ENCODE assay signal across 8 cellular contexts in the genomic region with DNA sequence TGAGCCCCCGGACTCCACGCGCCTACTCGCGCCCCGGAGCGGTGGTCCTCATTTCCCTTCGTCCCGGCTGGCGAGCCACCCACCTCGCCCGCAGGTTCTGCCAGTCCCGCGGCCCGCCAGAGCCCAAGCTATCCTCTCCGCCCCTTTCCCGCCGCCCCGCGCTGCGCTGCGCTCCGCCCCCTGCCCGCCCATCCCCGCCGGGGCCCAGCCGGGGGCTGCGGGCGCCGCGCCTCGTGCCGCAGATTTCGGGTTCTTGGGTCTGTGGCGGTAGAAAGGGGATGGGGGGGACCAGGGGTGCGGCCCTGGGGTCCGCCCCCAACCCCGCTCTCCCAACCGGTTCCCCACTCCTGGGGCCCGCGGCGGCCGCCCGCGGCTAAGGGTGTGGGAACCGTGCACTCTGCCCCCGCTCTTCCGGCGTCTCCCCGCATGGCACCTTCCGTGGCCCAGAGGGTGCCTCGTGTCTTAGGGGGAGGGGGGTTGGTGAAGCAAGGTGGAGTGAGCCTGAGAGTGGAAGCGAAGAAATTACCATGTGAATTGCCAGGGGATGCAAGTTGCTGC.
DNase-seq lines count a peak whose midpoint lies in the region; ATAC-seq and TF ChIP-seq lines count a peak whose summit lies in the region.

No MANE protein-coding gene starts in this region.

- no peak overlapping the region for H3K27ac ChIP-seq in thymus (ENCODE audit: low read depth)
- no peak overlapping the region for H3K27ac ChIP-seq in adrenal gland

- peaks cover 12% of the 10 kb centered on the region for H3K36me3 Mint-ChIP-seq in activated CD8-positive, alpha-beta memory T cell treated with anti-CD3 and anti-CD28 coated beads, Interleukin-2, amount 10 ng/mL, durations not matched to agents 7 days and 5 days

- ATAC-seq in activated CD8-positive, alpha-beta memory T cell treated with anti-CD3 and anti-CD28 coated beads, Interleukin-2, amount 10 ng/mL, durations not matched to agents 7 days and 5 days: peak; percentile 74
- peak; percentile 85 for ATAC-seq in esophagus mucosa

- H3K27me3 ChIP-seq in neuron (ENCODE audit: insufficient read depth, low read length) (no peaks in the 10 kb centered on the region), thymus (ENCODE audit: control insufficient read depth, insufficient read depth) (no peaks in the 10 kb centered on the region), adrenal gland (peaks cover 48% of the 10 kb centered on the region)

- peaks cover 18% of the 10 kb centered on the region for H3K4me1 ChIP-seq in neuron (ENCODE audit: insufficient read depth, low read length)
- H3K4me1 ChIP-seq in thymus (ENCODE audit: control insufficient read depth, insufficient read depth, low read length): no peaks in the 10 kb centered on the region
- no peaks in the 10 kb centered on the region for H3K4me1 ChIP-seq in adrenal gland (replicated peaks in 1 of 2)

- under 1% methylated on average over 51 of the region's 53 CpGs for WGBS in thymus
- WGBS in adrenal gland, 4 donors: 2 to 44% (median 35%) methylated on average over 1 to 45 of the region's 53 CpGs

- no peak for TF ChIP-seq CTCF in adrenal gland (IDR thresholded peaks at IDR 0.05)

- peak overlapping the region; percentile 96 for H3K4me3 Mint-ChIP-seq in activated CD8-positive, alpha-beta memory T cell treated with anti-CD3 and anti-CD28 coated beads, Interleukin-2, amount 10 ng/mL, durations not matched to agents 7 days and 5 days

- DNase-seq in EL (peak; percentile 50), NCI-H226 (peak; percentile 49), adrenal gland (no peak), mesenteric fat pad (ENCODE audit: low spot score) (no peak)
- DNase-seq in activated CD8-positive, alpha-beta memory T cell treated with anti-CD3 and anti-CD28 coated beads, Interleukin-2, amount 10 ng/mL, durations not matched to agents 7 days and 5 days: peak; percentile 65

- H3K9me3 ChIP-seq in neuron (ENCODE audit: low read length) (no peaks in the 10 kb centered on the region), thymus (ENCODE audit: control insufficient read depth) (no peaks in the 10 kb centered on the region), adrenal gland (replicated peaks in 1 of 3) (no peaks in the 10 kb centered on the region)

- no peaks in the 10 kb centered on the region for H3K27me3 Mint-ChIP-seq in activated CD8-positive, alpha-beta memory T cell treated with anti-CD3 and anti-CD28 coated beads, Interleukin-2, amount 10 ng/mL, durations not matched to agents 7 days and 5 days

- H3K4me3 ChIP-seq in neuron (ENCODE audit: low read length): peak overlapping the region; percentile 82
- peak overlapping the region; percentile 62 for H3K4me3 ChIP-seq in thymus (ENCODE audit: low read length)
- H3K4me3 ChIP-seq in adrenal gland: peak overlapping the region in 1 of 4 donors; percentile 48

- intact Hi-C loops in adrenal gland (cut with DNase I): no loop called here

- peak overlapping the region; percentile 16 for H2AFZ ChIP-seq in neuron (ENCODE audit: low read depth, low read length)

- H3K36me3 ChIP-seq in neuron (ENCODE audit: insufficient read depth, low read length) (peaks cover 22% of the 10 kb centered on the region), thymus (ENCODE audit: control insufficient read depth, insufficient read depth) (no peaks in the 10 kb centered on the region), adrenal gland (replicated peaks in 1 of 2) (no peaks in the 10 kb centered on the region)

- H3K27ac Mint-ChIP-seq in activated CD8-positive, alpha-beta memory T cell treated with anti-CD3 and anti-CD28 coated beads, Interleukin-2, amount 10 ng/mL, durations not matched to agents 7 days and 5 days: peak overlapping the region; percentile 74

- H3K4me1 Mint-ChIP-seq in activated CD8-positive, alpha-beta memory T cell treated with anti-CD3 and anti-CD28 coated beads, Interleukin-2, amount 10 ng/mL, durations not matched to agents 7 days and 5 days: peaks cover 39% of the 10 kb centered on the region

- CTCF ChIA-PET in activated CD8-positive, alpha-beta memory T cell treated with anti-CD3 and anti-CD28 coated beads, Interleukin-2, amount 10 ng/mL, durations not matched to agents 7 days and 5 days (lab: Charles Lee): interaction anchor here (0.5 to 1.4 kb wide), 5 partner anchors 46 to 985 kb away, joined by 3 to 4 read pairs (median 4); a partner anchor contains a TSS

- TF ChIP-seq POLR2A in adrenal gland (IDR thresholded peaks at IDR 0.05): no peak

- H3K9me3 Mint-ChIP-seq in activated CD8-positive, alpha-beta memory T cell treated with anti-CD3 and anti-CD28 coated beads, Interleukin-2, amount 10 ng/mL, durations not matched to agents 7 days and 5 days (ENCODE audit: low read depth): no peaks in the 10 kb centered on the region

Comparison
In these comparisons a context has a peak if more than half of its experiments do, and no peak if none do; other contexts are left out.
1. DNase-seq: peak in EL (single experiment), NCI-H226 (single experiment) and activated CD8-positive, alpha-beta memory T cell treated with anti-CD3 and anti-CD28 coated beads, Interleukin-2, amount 10 ng/mL, durations not matched to agents 7 days and 5 days (single experiment); none in adrenal gland (0 of 7) and mesenteric fat pad (single experiment).